Comparison of ENCODE assay signal across 20 cellular contexts in genomic region chr12:121189887-121190155, GRCh38. TPM values are rescaled to one million over a fixed set of nuclear protein-coding genes. Genes with fewer than 3 reads are reported as not detected.
DNase-seq lines count a peak whose midpoint lies in the region; ATAC-seq, FAIRE-seq and TF ChIP-seq lines count a peak whose summit lies in the region.
"Had no signal": no experiment of that assay in that cellular context is flagged by ENCODE, and none has a peak within 500 bp of the region (broad histone marks: within the 10 kb centered on the region; RNA-seq: fewer than 3 reads in every experiment).

No MANE protein-coding gene starts in this region.

- H2BK15ac ChIP-seq in IMR-90 (ENCODE audit: low read depth, low read length): peak overlapping the region; percentile 59

- peak overlapping the region; percentile 53; the same call in 1 of the 2 replicates for H3K18ac ChIP-seq in IMR-90 (ENCODE audit: low read depth, low read length)

- peak overlapping the region; percentile 77 for H2BK20ac ChIP-seq in IMR-90 (ENCODE audit: low read depth, low read length)

- CTCF ChIA-PET in AG04450 (lab: Charles Lee): interaction anchor here (0.6 kb wide), 1 partner anchor 46 kb away, joined by 3 read pairs; no protein-coding TSS in a partner anchor
- CTCF ChIA-PET in IMR-90 (lab: Yijun Ruan, JAX): no interaction called here
- CTCF ChIA-PET in K562 (lab: Yijun Ruan, JAX; ENCODE audit: low intra/inter-chr PET ratio): interaction anchor here (0.7 kb wide), 1 partner anchor 268 kb away, joined by 4 read pairs; no protein-coding TSS in a partner anchor

- in situ Hi-C loops in IMR-90 (cut with MboI; ENCODE audit: low sequenced_read_pairs) (no loop called here), K562 (cut with MboI) (no loop called here)

- peak overlapping the region; percentile 55 for H3K14ac ChIP-seq in IMR-90 (replicated peaks; ENCODE audit: low read depth, low read length)

- peak overlapping the region; percentile 71 for H4K91ac ChIP-seq in IMR-90 (ENCODE audit: insufficient read depth, low read depth, low read length)

- H4K20me1 ChIP-seq in IMR-90 (ENCODE audit: insufficient read depth, low read length) (no peaks in the 10 kb centered on the region), K562 (replicated peaks; ENCODE audit: control insufficient read depth, insufficient read depth, low read length) (no peaks in the 10 kb centered on the region)

- H3K23ac ChIP-seq in IMR-90 (ENCODE audit: low read depth, low read length): no peak overlapping the region; the same call in 1 of the 2 replicates

- no peak for TF ChIP-seq EP300 in K562 (IDR thresholded peaks at IDR 0.05; ENCODE audit: low read length)

- H2AK9ac ChIP-seq in IMR-90 (replicated peaks; ENCODE audit: low read depth, low read length, poor library complexity): peak overlapping the region; percentile 79

- peak overlapping the region; percentile 8 to 80; a peak in 1 of 4 replicates for H4K8ac ChIP-seq in IMR-90 (ENCODE audit: low read depth in 2 of 2, low read length in 2 of 2)

- H3K4me3 ChIP-seq in AG04450 (ENCODE audit: low read depth, low read length): no peak overlapping the region
- no peak overlapping the region for H3K4me3 ChIP-seq in IMR-90 (ENCODE audit: insufficient read depth, low read depth, low read length)
- no peak overlapping the region for H3K4me3 ChIP-seq in K562
- H3K4me3 ChIP-seq: MG63 had no signal

- ATAC-seq in IMR-90 (ENCODE audit: low read depth) (no peak), K562 (no peak), GM21526 (IDR thresholded peaks at IDR 0.05; ENCODE audit: low FRiP score, unreplicated experiment) (no peak)
- ATAC-seq: CD8-positive, alpha-beta T cell had no signal

- no peak overlapping the region for H3K9ac ChIP-seq in IMR-90 (ENCODE audit: low read depth, low read length)
- peak overlapping the region in 1 of 2 experiments; percentile 82; a peak in 2 of 4 replicates for H3K9ac ChIP-seq in K562 (ENCODE audit: insufficient read depth in 1 of 2, low read depth in 2 of 2, low read length in 2 of 2)

- TF ChIP-seq RAD21 in IMR-90 (IDR thresholded peaks at IDR 0.05; ENCODE audit: low read length) (no peak), K562 (CRISPR knock-in tag; conservative IDR thresholded peaks at IDR 0.05 in 1 of 2, IDR thresholded peaks at IDR 0.05 in 1 of 2) (no peak)

- H3K27ac ChIP-seq in AG04450 (ENCODE audit: low read depth, low read length): peak overlapping the region; percentile 73
- H3K27ac ChIP-seq in IMR-90 (ENCODE audit: insufficient read depth, low read length): peak overlapping the region; percentile 34; the same call in 1 of the 2 replicates
- no peak overlapping the region; the same call in 2 of the 3 replicates for H3K27ac ChIP-seq in K562 (ENCODE audit: extremely low read depth, low read depth, low read length)

- POLR2A ChIA-PET in AG04450 (lab: Yijun Ruan, JAX) (no interaction called here), IMR-90 (lab: Charles Lee; ENCODE audit: unreplicated experiment) (no interaction called here), K562 (lab: Yijun Ruan, JAX) (interaction anchor here (1.6 kb wide), 1 partner anchor 8 kb away, joined by 6 read pairs; no protein-coding TSS in a partner anchor)

- H3K9me3 ChIP-seq in AG04450 (ENCODE audit: control insufficient read depth, insufficient read depth, low read length) (peaks cover 4% of the 10 kb centered on the region; the same call in 1 of the 2 replicates), IMR-90 (ENCODE audit: control insufficient read depth, insufficient read depth, low read length) (no peaks in the 10 kb centered on the region), K562 (replicated peaks; ENCODE audit: control insufficient read depth, insufficient read depth, low read depth, low read length) (no peaks in the 10 kb centered on the region)
- H3K9me3 ChIP-seq: MG63 had no signal

- no peak overlapping the region for H3K56ac ChIP-seq in IMR-90 (ENCODE audit: extremely low read depth, insufficient read depth, low read length)

- intact Hi-C loops in IMR-90 (cut with micrococcal nuclease): no loop called here
- intact Hi-C loops in K562 (cut with micrococcal nuclease): no loop called here

- peak overlapping the region; percentile 40 for H2BK5ac ChIP-seq in IMR-90 (ENCODE audit: low read depth, low read length, poor library complexity, severe bottlenecking)

- H3K9me1 ChIP-seq in IMR-90 (ENCODE audit: insufficient read depth, low read length) (peaks cover 22% of the 10 kb centered on the region), K562 (ENCODE audit: control insufficient read depth, insufficient read depth, low read length) (no peaks in the 10 kb centered on the region)

- dilution Hi-C loops in IMR-90 (cut with HindIII; ENCODE audit: low sequenced_read_pairs, unreplicated experiment): no loop called here

- H3K4ac ChIP-seq in IMR-90 (ENCODE audit: low read depth, low read length): peak overlapping the region; percentile 91

- peaks cover 15% of the 10 kb centered on the region for H3K4me1 ChIP-seq in IMR-90 (ENCODE audit: control insufficient read depth, insufficient read depth, low read length)
- peaks cover 8 to 17% of the 10 kb centered on the region in 2 experiments; a peak in 4 of 5 replicates for H3K4me1 ChIP-seq in K562 (replicated peaks in 1 of 2; ENCODE audit: control insufficient read depth in 2 of 2, insufficient read depth in 2 of 2, low read length in 2 of 2)

- H2AK5ac ChIP-seq in IMR-90 (ENCODE audit: low read depth, low read length): peak overlapping the region; percentile 96

- BruUV-seq in IMR-90 (replicated peaks; lab: Mats Ljungman, UMichigan) (no TSS peak), K562 (replicated peaks; lab: Mats Ljungman, UMichigan) (no TSS peak)

- H3K79me2 ChIP-seq in K562 (ENCODE audit: control insufficient read depth, insufficient read depth, low read length): no peaks in the 10 kb centered on the region

- TF ChIP-seq CTCF in AG04450 (IDR thresholded peaks at IDR 0.05; ENCODE audit: low read depth, low read length) (no peak), IMR-90 (conservative IDR thresholded peaks at IDR 0.05; ENCODE audit: low read depth, low read length) (no peak), K562 (IDR thresholded peaks at IDR 0.05 in 2 of 3, conservative IDR thresholded peaks at IDR 0.05 in 1 of 3; ENCODE audit: insufficient read depth in 2 of 3, low read depth in 1 of 3, low read length in 3 of 3) (no peak)

- H3K36me3 ChIP-seq in IMR-90 (ENCODE audit: control insufficient read depth, insufficient read depth, low read length) (no peaks in the 10 kb centered on the region), K562 (ENCODE audit: control insufficient read depth, insufficient read depth, low read length) (no peaks in the 10 kb centered on the region)
- H3K36me3 ChIP-seq: MG63 had no signal

- no peak overlapping the region for H3K4me2 ChIP-seq in IMR-90 (ENCODE audit: low read depth, low read length)
- peak overlapping the region; percentile 43; the same call in 1 of the 2 replicates for H3K4me2 ChIP-seq in K562 (ENCODE audit: insufficient read depth, low read length)

- peak overlapping the region; percentile 46 for H2AFZ ChIP-seq in IMR-90 (replicated peaks; ENCODE audit: low read length, poor library complexity)
- H2AFZ ChIP-seq in K562 (ENCODE audit: low read depth, low read length): peak overlapping the region; percentile 53

- no peak for TF ChIP-seq POLR2A in IMR-90 (IDR thresholded peaks at IDR 0.05; ENCODE audit: low read depth, low read length)
- TF ChIP-seq POLR2A in K562 (conservative IDR thresholded peaks at IDR 0.05): no peak

- H4K5ac ChIP-seq in IMR-90 (ENCODE audit: low read depth, low read length): peak overlapping the region; percentile 48; the same call in 1 of the 2 replicates

- no peaks in the 10 kb centered on the region for H3K27me3 ChIP-seq in AG04450 (ENCODE audit: control insufficient read depth, insufficient read depth, low read length)
- no peaks in the 10 kb centered on the region for H3K27me3 ChIP-seq in IMR-90 (ENCODE audit: control insufficient read depth, insufficient read depth, low read length)
- H3K27me3 ChIP-seq in K562 (ENCODE audit: control insufficient read depth in 2 of 2, insufficient read depth in 2 of 2, low read length in 2 of 2): no peaks in the 10 kb centered on the region
- H3K27me3 ChIP-seq: MG63 had no signal

- H3K79me1 ChIP-seq in IMR-90 (ENCODE audit: low read depth in 1 of 2, low read length in 2 of 2): no peaks in the 10 kb centered on the region

- peak overlapping the region; percentile 63 for H2BK120ac ChIP-seq in IMR-90 (ENCODE audit: low read depth, low read length)

- DNase-seq in AG04450 (ENCODE audit: low read depth, low spot score): no peak
- DNase-seq in IMR-90: no peak
- no peak for DNase-seq in K562 (ENCODE audit: extremely low read depth in 1 of 4, low spot score in 3 of 4)
- peak; percentile 26 for DNase-seq in glomerular visceral epithelial cell (ENCODE audit: extremely low spot score)
- no peak for DNase-seq in GDM1 (lab: John Stamatoyannopoulos, UW)
- no peak for DNase-seq in COLO829 (ENCODE audit: low spot score)
- DNase-seq in NCI-H526 (lab: John Stamatoyannopoulos, UW): no peak
- DNase-seq: 8988T; CD8-positive, alpha-beta T cell; H9; NCI-H1092; NCI-H1436 treated with DMSO at 0.1 percent for 48 hours; NCI-H2029; NCI-H2171 treated with DMSO at 0.1 percent for 48 hours; NCI-H446 treated with DMSO at 0.1 percent for 48 hours; NK-92 treated with Interleukin-12 subunit alpha and Interleukin-12 subunit beta, amount 100 ng/mL, for 24 hours had no signal

- no CpG with 5 or more reads among the region's 4 CpGs for WGBS in IMR-90 (ENCODE audit: extremely low coverage in 2 of 2, insufficient read length in 1 of 2), 2 experiments
- WGBS in K562 (ENCODE audit: insufficient coverage, low coverage, missing lambda C conversion rate): 67% methylated on average over 3 of the region's 4 CpGs

- FAIRE-seq in K562 (lab: Jason Lieb, UNC): no peak
- FAIRE-seq: D721Med, HTR-8/SVneo had no signal

RNA-seq across cellular contexts. Expression of gene P2RX4, which starts 20.1 kb away (rescaled TPM):
- polyA plus RNA-seq in AG04450 (2011; rRNA removed): 18.9 and 21.8 TPM in 2 replicates
- 14.6 and 18.5 TPM in 2 replicates for polyA minus RNA-seq in AG04450 (2011; rRNA and poly(A)+ RNA removed)
- 8.3 and 9.5 TPM in 2 replicates for total RNA-seq in IMR-90 (2012; rRNA removed)
- polyA plus RNA-seq in IMR-90 (2012; rRNA removed): 12.6 and 13.6 TPM in 2 replicates
- polyA plus RNA-seq in IMR-90 (2012; cell fraction: cytosol; rRNA removed): 19.9 and 29.3 TPM in 2 replicates
- 19.5 and 20.0 TPM in 2 replicates for polyA plus RNA-seq in IMR-90 (2012; cell fraction: nucleus; rRNA removed; ENCODE audit: low replicate concordance)
- 40.9 and 60.5 TPM in 2 replicates for total RNA-seq in K562 (2011; cell fraction: chromatin; rRNA removed; ENCODE audit: low replicate concordance)
- total RNA-seq in K562 (2011; cell fraction: nucleolus; rRNA removed): 47.8 and 47.9 TPM in 2 replicates
- 55.4 and 61.5 TPM in 2 replicates for total RNA-seq in K562 (2011; cell fraction: nucleoplasm; rRNA removed)
- total RNA-seq in K562 (2014; rRNA removed): 14.3 and 18.9 TPM in 2 replicates
- total RNA-seq in K562 (2014; rRNA removed; fragmentation: Illumina TruSeq; extraction: Trizol): 7.8 and 9.6 TPM in 2 replicates
- 8.3 and 10.5 TPM in 2 replicates for total RNA-seq in K562 (2015; rRNA removed; fragmentation: Illumina TruSeq; extraction: Trizol)
- 12.8 and 14.2 TPM in 2 replicates for total RNA-seq in K562 (2021)
- 15.4 and 20.8 TPM in 2 replicates for polyA plus RNA-seq in K562 (2011; rRNA removed)
- polyA plus RNA-seq in K562 (2011; cell fraction: cytosol; rRNA removed): 21.4 and 26.2 TPM in 2 replicates
- polyA plus RNA-seq in K562 (2011; cell fraction: nucleus; rRNA removed): 26.6 and 29.1 TPM in 2 replicates
- 12.8 and 57.1 TPM in 2 replicates for polyA plus RNA-seq in K562 (2012)
- polyA plus RNA-seq in K562 (2014; fragmentation: Illumina TruSeq; extraction: Trizol): 11.7 and 13.0 TPM in 2 replicates
- polyA plus RNA-seq in K562 (2014; fragmentation: Nextera tagmentation; extraction: Ambion mirVana): 1 to 10 TPM; 6.6 to 10.0 TPM
- polyA plus RNA-seq in K562 (2014; rRNA removed): 21.5 and 23.4 TPM in 2 replicates
- polyA minus RNA-seq in K562 (2011; rRNA and poly(A)+ RNA removed): 14.9 and 19.2 TPM in 2 replicates
- polyA minus RNA-seq in K562 (2011; cell fraction: cytosol; rRNA and poly(A)+ RNA removed): 5.3 and 9.4 TPM in 2 replicates
- polyA minus RNA-seq in K562 (2011; cell fraction: nucleus; rRNA and poly(A)+ RNA removed): 10.4 and 14.0 TPM in 2 replicates

RNA-seq across cellular contexts. Expression of gene P2RX7, which starts 57.1 kb away (rescaled TPM):
- polyA plus RNA-seq in AG04450 (2011; rRNA removed) (0.48 and 0.50 TPM in 2 replicates), IMR-90 (2012; rRNA removed) (0.07 and 0.16 TPM in 2 replicates), K562 (2011; rRNA removed) (0.04 and 0.12 TPM in 2 replicates), K562 (2014; fragmentation: Illumina TruSeq; extraction: Trizol) (0.46 and 0.65 TPM in 2 replicates), K562 (2014; fragmentation: Nextera tagmentation; extraction: Ambion mirVana) (under 1 TPM; 0.30 to 0.38 TPM), K562 (2014; rRNA removed) (0.15 and 0.27 TPM in 2 replicates)
- polyA minus RNA-seq in AG04450 (2011; rRNA and poly(A)+ RNA removed): 0.09 and 0.17 TPM in 2 replicates
- total RNA-seq in IMR-90 (2012; rRNA removed) (under 0.01 and 0.18 TPM in 2 replicates), K562 (2014; rRNA removed) (0.09 and 0.20 TPM in 2 replicates), K562 (2014; rRNA removed; fragmentation: Illumina TruSeq; extraction: Trizol) (0.38 and 0.44 TPM in 2 replicates), K562 (2015; rRNA removed; fragmentation: Illumina TruSeq; extraction: Trizol) (0.25 and 0.30 TPM in 2 replicates), K562 (2021) (0.40 TPM in 2 replicates)
- 0.04 and 0.15 TPM in 2 replicates for polyA plus RNA-seq in IMR-90 (2012; cell fraction: cytosol; rRNA removed)
- polyA plus RNA-seq in IMR-90 (2012; cell fraction: nucleus; rRNA removed; ENCODE audit: low replicate concordance): 0.10 and 0.24 TPM in 2 replicates
- total RNA-seq in K562 (2011; cell fraction: chromatin; rRNA removed; ENCODE audit: low replicate concordance): 0.42 TPM in 1 of 2 replicates, not detected in the other
- total RNA-seq in K562 (2011; cell fraction: nucleolus; rRNA removed): 0.13 TPM in 1 of 2 replicates, not detected in the other
- total RNA-seq in K562 (2011; cell fraction: nucleoplasm; rRNA removed): 0.31 and 0.37 TPM in 2 replicates
- polyA plus RNA-seq in K562 (2011; cell fraction: cytosol; rRNA removed): 0.04 TPM in 1 of 2 replicates, not detected in the other
- polyA plus RNA-seq in K562 (2011; cell fraction: nucleus; rRNA removed): 0.08 TPM in 1 of 2 replicates, not detected in the other
- 0.68 and 6.5 TPM in 2 replicates for polyA plus RNA-seq in K562 (2012)
- not detected in 2 replicates for polyA minus RNA-seq in K562 (2011; rRNA and poly(A)+ RNA removed)
- not detected in 2 replicates for polyA minus RNA-seq in K562 (2011; cell fraction: cytosol; rRNA and poly(A)+ RNA removed)
- polyA minus RNA-seq in K562 (2011; cell fraction: nucleus; rRNA and poly(A)+ RNA removed): not detected in 2 replicates
